21 cellular contexts compared by ENCODE assay signal in genomic region chr3:177894021-177894690, GRCh38.
"Had no signal": no experiment of that assay in that cellular context is flagged by ENCODE, and none has a peak within 500 bp of the region (broad histone marks: within the 10 kb centered on the region; RNA-seq: fewer than 3 reads in every experiment).

No MANE protein-coding gene starts in this region.

- DNase-seq: activated CD4-positive, alpha-beta T cell treated with anti-CD3 and anti-CD28 coated beads for 4 hours; activated CD8-positive, alpha-beta memory T cell treated with anti-CD3 and anti-CD28 coated beads, Interleukin-2, amount 50 U/mL, for 48 hours; activated CD8-positive, alpha-beta T cell treated with anti-CD3 and anti-CD28 coated beads for 36 hours; activated gamma-delta T cell treated with Interleukin-2 at 50 U/mL for 16 hours; amniotic stem cell; central memory CD4-positive, alpha-beta T cell; cortex of kidney; effector memory CD4-positive, alpha-beta T cell; gastrocnemius medialis; left lung; mucosa of descending colon; naive thymus-derived CD4-positive, alpha-beta T cell; T-helper 1 cell; T1000; thyroid gland; uterus had no signal

- H3K9ac ChIP-seq: parathyroid adenoma had no signal

- ATAC-seq: activated CD8-positive, alpha-beta T cell treated with anti-CD3 and anti-CD28 coated beads for 36 hours; left lung; mucosa of descending colon; naive thymus-derived CD4-positive, alpha-beta T cell; stimulated activated effector memory CD8-positive, alpha-beta T cell treated with anti-CD3 and anti-CD28 coated beads, Interleukin-12 subunit alpha, Interleukin-12 subunit beta, amount 100 ng/mL, for 72 hours had no signal

- H3K4me3 ChIP-seq: gastrocnemius medialis, left lung, mucosa of descending colon, thyroid gland, uterus had no signal

- H3K9me3 ChIP-seq: thyroid gland had no signal

- FAIRE-seq: keratinocyte had no signal

- H3K27me3 Mint-ChIP-seq: activated CD8-positive, alpha-beta T cell treated with anti-CD3 and anti-CD28 coated beads for 36 hours; activated naive CD8-positive, alpha-beta T cell; naive thymus-derived CD4-positive, alpha-beta T cell had no signal

- H3K27ac Mint-ChIP-seq: activated CD8-positive, alpha-beta T cell treated with anti-CD3 and anti-CD28 coated beads for 36 hours; activated naive CD8-positive, alpha-beta T cell; memory B cell; naive thymus-derived CD4-positive, alpha-beta T cell; stimulated activated effector memory CD8-positive, alpha-beta T cell treated with anti-CD3 and anti-CD28 coated beads, Interleukin-12 subunit alpha, Interleukin-12 subunit beta, amount 100 ng/mL, for 72 hours had no signal

- H3K36me3 ChIP-seq: gastrocnemius medialis, left lung, thyroid gland, uterus had no signal

- H3K27me3 ChIP-seq: gastrocnemius medialis, left lung, thyroid gland, uterus had no signal

- H3K4me3 Mint-ChIP-seq: activated CD8-positive, alpha-beta T cell treated with anti-CD3 and anti-CD28 coated beads for 36 hours; activated naive CD8-positive, alpha-beta T cell; memory B cell; naive thymus-derived CD4-positive, alpha-beta T cell; stimulated activated effector memory CD8-positive, alpha-beta T cell treated with anti-CD3 and anti-CD28 coated beads, Interleukin-12 subunit alpha, Interleukin-12 subunit beta, amount 100 ng/mL, for 72 hours had no signal

- H3K36me3 Mint-ChIP-seq: stimulated activated effector memory CD8-positive, alpha-beta T cell treated with anti-CD3 and anti-CD28 coated beads, Interleukin-12 subunit alpha, Interleukin-12 subunit beta, amount 100 ng/mL, for 72 hours had no signal

- H3K27ac ChIP-seq: gastrocnemius medialis, left lung, parathyroid adenoma, thyroid gland, uterus had no signal

- H2AFZ ChIP-seq: parathyroid adenoma had no signal

- H3K79me2 ChIP-seq: parathyroid adenoma had no signal

- H3K4me1 ChIP-seq: parathyroid adenoma, uterus had no signal

- H3K4me1 Mint-ChIP-seq: memory B cell; stimulated activated effector memory CD8-positive, alpha-beta T cell treated with anti-CD3 and anti-CD28 coated beads, Interleukin-12 subunit alpha, Interleukin-12 subunit beta, amount 100 ng/mL, for 72 hours had no signal
